Comparison of ENCODE assay signal across 11 cellular contexts in the genomic region with DNA sequence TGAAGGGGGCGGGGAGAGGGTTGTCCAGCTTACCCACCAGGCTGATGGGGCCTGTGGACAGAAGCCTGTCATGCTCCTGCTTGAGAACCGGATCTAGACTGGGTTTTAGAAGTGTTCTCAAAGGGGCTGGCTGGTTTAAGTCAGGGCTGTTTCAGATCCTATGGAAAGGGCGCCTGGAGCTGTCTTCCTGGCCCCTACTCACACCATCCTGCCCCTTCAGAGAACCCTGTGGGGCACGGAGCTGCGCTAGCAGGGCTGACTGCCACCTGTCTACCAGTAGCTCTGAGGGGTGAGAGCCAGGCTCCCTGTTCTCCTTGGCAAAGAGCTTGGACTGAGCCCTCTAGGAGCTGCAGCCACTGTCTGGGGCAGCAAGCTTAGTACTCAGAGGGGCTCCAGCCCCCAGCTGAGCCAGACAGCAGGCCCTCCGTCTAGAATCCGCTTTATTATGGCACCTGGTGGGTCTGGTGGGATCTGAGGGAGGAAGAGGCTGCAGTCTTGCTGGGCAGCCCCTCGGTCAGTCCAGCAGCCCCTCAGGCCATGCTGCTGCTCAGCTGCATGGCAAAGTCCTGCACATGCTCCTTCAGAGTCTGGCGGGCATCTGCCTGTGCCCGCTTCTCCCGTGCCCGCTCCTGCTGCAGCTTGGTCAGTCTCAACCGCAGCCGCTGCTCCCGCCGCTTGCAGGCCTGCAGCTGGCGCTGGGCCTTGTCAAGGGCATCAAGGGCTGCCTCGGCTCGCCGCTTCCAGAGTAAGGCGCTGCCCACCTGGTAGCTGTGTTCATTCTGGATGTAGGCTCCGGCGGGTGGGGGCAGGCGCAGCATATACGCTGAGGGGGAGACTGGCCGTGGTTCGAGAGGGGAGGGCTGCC. TPM values are rescaled to one million over a fixed set of nuclear protein-coding genes. Genes with fewer than 3 reads are reported as not detected.
A peak's percentile ranks its signal among the peaks of the same experiment; 100 is the strongest.
DNase-seq lines count a peak whose midpoint lies in the region; ATAC-seq and TF ChIP-seq lines count a peak whose summit lies in the region.
"Had no signal": no experiment of that assay in that cellular context is flagged by ENCODE, and none has a peak within 500 bp of the region (broad histone marks: within the 10 kb centered on the region; RNA-seq: fewer than 3 reads in every experiment).

No MANE protein-coding gene starts in this region.

- H3K27ac Mint-ChIP-seq in activated T-cell treated with anti-CD3 and anti-CD28 coated beads, Interleukin-2, amount 50 U/mL, for 72 hours = no peak overlapping the region
- no peak overlapping the region for H3K27ac Mint-ChIP-seq in endodermal cell

- no peaks in the 10 kb centered on the region for H4K20me1 ChIP-seq in PC-3 (ENCODE audit: low read length)

- H3K4me1 ChIP-seq in PC-3 (ENCODE audit: insufficient read depth, low read length) (peaks cover 24% of the 10 kb centered on the region), endodermal cell (ENCODE audit: control insufficient read depth, insufficient read depth, low read length) (peaks cover 11% of the 10 kb centered on the region), stomach (peaks cover 36 to 49% (median 45%) of the 10 kb centered on the region in 4 donors), esophagus squamous epithelium (peaks cover 18 to 48% (median 29%) of the 10 kb centered on the region in 3 donors)

- no peaks in the 10 kb centered on the region for H3K9me3 Mint-ChIP-seq in activated T-cell treated with anti-CD3 and anti-CD28 coated beads, Interleukin-2, amount 50 U/mL, for 72 hours
- H3K9me3 Mint-ChIP-seq in endodermal cell = no peaks in the 10 kb centered on the region

- TF ChIP-seq CTCF in PC-3 (conservative IDR thresholded peaks at IDR 0.05; ENCODE audit: low read depth, low read length) (no peak), endodermal cell (conservative IDR thresholded peaks at IDR 0.05) (no peak), stomach (IDR thresholded peaks at IDR 0.05) (no peak), esophagus squamous epithelium (IDR thresholded peaks at IDR 0.05) (no peak)

- no peaks in the 10 kb centered on the region for H3K9me2 ChIP-seq in PC-3 (replicated peaks; ENCODE audit: low read length)

- no peak overlapping the region for H3K27ac ChIP-seq in PC-3 (ENCODE audit: low read length)
- H3K27ac ChIP-seq in endodermal cell (ENCODE audit: low read depth, low read length) = no peak overlapping the region
- H3K27ac ChIP-seq in stomach = peak overlapping the region in 3 of 5 donors; percentile 96 to 99 (median 97)
- peak overlapping the region in 2 of 4 donors; percentile 5 to 100 for H3K27ac ChIP-seq in esophagus squamous epithelium
- H3K27ac ChIP-seq: epithelial cell of prostate had no signal

- ATAC-seq in activated T-cell treated with anti-CD3 and anti-CD28 coated beads, Interleukin-2, amount 50 U/mL, for 72 hours (replicated peaks in 1 of 2) = no peak
- no peak for ATAC-seq in PC-3
- ATAC-seq in GM21526 (IDR thresholded peaks at IDR 0.05; ENCODE audit: low FRiP score, unreplicated experiment) = no peak
- ATAC-seq in GM18520 (IDR thresholded peaks at IDR 0.05; ENCODE audit: unreplicated experiment) = no peak

- H3K4me3 Mint-ChIP-seq in activated T-cell treated with anti-CD3 and anti-CD28 coated beads, Interleukin-2, amount 50 U/mL, for 72 hours = peak overlapping the region; percentile 89 to 99
- H3K4me3 Mint-ChIP-seq in endodermal cell = no peak overlapping the region

- peaks cover 6% of the 10 kb centered on the region; the same call in 1 of the 2 replicates for H3K36me3 ChIP-seq in PC-3 (ENCODE audit: low read depth, low read length)
- no peaks in the 10 kb centered on the region for H3K36me3 ChIP-seq in endodermal cell (ENCODE audit: control insufficient read depth, insufficient read depth, low read length)
- H3K36me3 ChIP-seq in stomach = peaks cover 16 to 59% (median 58%) of the 10 kb centered on the region in 4 donors
- H3K36me3 ChIP-seq in esophagus squamous epithelium = peaks cover 23 to 60% (median 31%) of the 10 kb centered on the region in 3 donors

- 96 to 97% methylated on average over 21 to 27 of the region's 27 CpGs for WGBS in endodermal cell (ENCODE audit: insufficient coverage in 1 of 2, insufficient read length in 1 of 2), 2 experiments
- WGBS in stomach, 5 donors = 90 to 96% (median 90%) methylated on average over 14 to 27 of the region's 27 CpGs
- 69 to 80% methylated on average over 1 to 3 of the region's 27 CpGs for WGBS in esophagus squamous epithelium, 2 donors

- no peaks in the 10 kb centered on the region for H3K9me3 ChIP-seq in PC-3 (ENCODE audit: low read length)
- H3K9me3 ChIP-seq in endodermal cell (ENCODE audit: control insufficient read depth, low read length) = no peaks in the 10 kb centered on the region
- no peaks in the 10 kb centered on the region for H3K9me3 ChIP-seq in stomach
- H3K9me3 ChIP-seq in esophagus squamous epithelium = no peaks in the 10 kb centered on the region

- intact Hi-C loops in PC-3 (cut with micrococcal nuclease) = no loop called here
- intact Hi-C loops in stomach (cut with DNase I; ENCODE audit: low total_unique reads) = no loop called here
- intact Hi-C loops in esophagus squamous epithelium (cut with DNase I) = no loop called here

- H3K4me3 ChIP-seq in PC-3 (ENCODE audit: low read length) (peak overlapping the region; percentile 92; the same call in 1 of the 2 replicates), endodermal cell (ENCODE audit: low read length) (peak overlapping the region; percentile 91), stomach (peak overlapping the region in 2 of 4 donors; percentile 60 to 83), esophagus squamous epithelium (peak overlapping the region in 1 of 4 donors; percentile 93)

- CTCF ChIA-PET in PC-3 (lab: Charles Lee) = interaction anchor here (0.8 kb wide), 1 partner anchor 104 kb away, joined by 3 read pairs; no protein-coding TSS in a partner anchor

- no peaks in the 10 kb centered on the region for H3F3A ChIP-seq in PC-3 (ENCODE audit: low read length, unreplicated experiment)

- H3K36me3 Mint-ChIP-seq in activated T-cell treated with anti-CD3 and anti-CD28 coated beads, Interleukin-2, amount 50 U/mL, for 72 hours (ENCODE audit: insufficient read depth in 2 of 2) = peaks cover 0 to 2% of the 10 kb centered on the region in 2 donors
- H3K36me3 Mint-ChIP-seq in endodermal cell (ENCODE audit: low read depth) = peaks cover 10% of the 10 kb centered on the region

- peaks cover 35% of the 10 kb centered on the region for H3K4me1 Mint-ChIP-seq in activated T-cell treated with anti-CD3 and anti-CD28 coated beads, Interleukin-2, amount 50 U/mL, for 72 hours (ENCODE audit: low read depth)
- peaks cover 12% of the 10 kb centered on the region for H3K4me1 Mint-ChIP-seq in endodermal cell

- DNase-seq in activated T-cell treated with anti-CD3 and anti-CD28 coated beads, Interleukin-2, amount 50 U/mL, for 72 hours = no peak
- DNase-seq in activated T-cell treated with anti-CD3 and anti-CD28 coated beads, Interleukin-2, amount 50 U/mL, for 1 hour = no peak
- DNase-seq in PC-3 (no peak), endodermal cell (no peak), stomach (no peak), esophagus squamous epithelium (lab: John Stamatoyannopoulos, UW) (no peak)
- DNase-seq: amniotic stem cell had no signal

- TF ChIP-seq POLR2A in stomach (IDR thresholded peaks at IDR 0.05) = no peak
- no peak for TF ChIP-seq POLR2A in esophagus squamous epithelium (IDR thresholded peaks at IDR 0.05)

- POLR2A ChIA-PET in PC-3 (lab: Charles Lee; ENCODE audit: unreplicated experiment) = interaction anchor here (0.7 kb wide), 1 partner anchor 45 kb away, joined by 3 read pairs; no protein-coding TSS in a partner anchor

- peaks cover 36% of the 10 kb centered on the region for H3K79me2 ChIP-seq in PC-3 (ENCODE audit: low read length)

- no peaks in the 10 kb centered on the region for H3K27me3 Mint-ChIP-seq in activated T-cell treated with anti-CD3 and anti-CD28 coated beads, Interleukin-2, amount 50 U/mL, for 72 hours (ENCODE audit: low read depth)
- H3K27me3 Mint-ChIP-seq in endodermal cell (ENCODE audit: insufficient read depth) = no peaks in the 10 kb centered on the region

- TF ChIP-seq EP300 in stomach (IDR thresholded peaks at IDR 0.05) = no peak

- H3K9ac ChIP-seq in PC-3 (ENCODE audit: low read length) = no peak overlapping the region
- no peak overlapping the region for H3K9ac ChIP-seq in endodermal cell (ENCODE audit: extremely low read depth, low read length, poor library complexity, severe bottlenecking)

- peak overlapping the region; percentile 100 for H3K4me2 ChIP-seq in PC-3 (ENCODE audit: low read length)

- H3K27me3 ChIP-seq in PC-3 (ENCODE audit: low read length) = no peaks in the 10 kb centered on the region
- H3K27me3 ChIP-seq in endodermal cell (ENCODE audit: control insufficient read depth, insufficient read depth, low read length, poor library complexity, severe bottlenecking) = no peaks in the 10 kb centered on the region
- no peaks in the 10 kb centered on the region for H3K27me3 ChIP-seq in stomach
- H3K27me3 ChIP-seq in esophagus squamous epithelium = no peaks in the 10 kb centered on the region

- BruUV-seq in PC-3 (replicated peaks; lab: Mats Ljungman, UMichigan) = no TSS peak

- no peak overlapping the region for H2AFZ ChIP-seq in PC-3 (ENCODE audit: low read length)

RNA-seq across cellular contexts. Expression of a gene that starts 2.3 kb away (rescaled TPM):
- 10 to 100 TPM; 29.5 to 31.2 TPM for total RNA-seq in activated T-cell treated with anti-CD3 and anti-CD28 coated beads, Interleukin-2, amount 50 U/mL, for 72 hours
- total RNA-seq in PC-3 (2014; rRNA removed) (43.0 and 44.3 TPM in 2 replicates), endodermal cell (10 to 100 TPM; 16.6 to 19.6 TPM), stomach (10 to 100 TPM in 4 of 5 donors, 1 to 10 TPM in 1; 5.8 to 57.2 (median 17.4) TPM), esophagus squamous epithelium (10 to 100 TPM; 13.2 to 38.7 (median 32.0) TPM)
- 21.8 TPM for polyA plus RNA-seq in endodermal cell (2013, experiment 1 of 2)
- 21.4 TPM for polyA plus RNA-seq in endodermal cell (2013, experiment 2 of 2)
- polyA plus RNA-seq in stomach = 10 to 100 TPM; 39.6 to 45.1 (median 44.7) TPM

RNA-seq across cellular contexts. Expression of a gene that starts 15.4 kb away (rescaled TPM):
- total RNA-seq in activated T-cell treated with anti-CD3 and anti-CD28 coated beads, Interleukin-2, amount 50 U/mL, for 72 hours = under 1 TPM; 0.29 to 0.30 TPM
- 1.1 TPM in 1 of 2 replicates, not detected in the other for total RNA-seq in PC-3 (2014; rRNA removed)
- 1 to 10 TPM in 1 of 2 donors, under 1 TPM in 1; 0.73 to 1.9 TPM for total RNA-seq in endodermal cell
- 1.4 TPM for polyA plus RNA-seq in endodermal cell (2013, experiment 1 of 2)
- polyA plus RNA-seq in endodermal cell (2013, experiment 2 of 2) = 1.3 TPM
- under 1 TPM in 1 of 5 donors, not detected in 4; 0.55 TPM for total RNA-seq in stomach
- polyA plus RNA-seq in stomach = under 1 TPM in 2 of 3 donors, not detected in 1; 0.10 to 0.31 TPM
- total RNA-seq in esophagus squamous epithelium = under 1 TPM in 3 of 4 donors, not detected in 1; 0.18 to 0.76 (median 0.50) TPM

RNA-seq across cellular contexts. Expression of a gene that starts 17.5 kb away (rescaled TPM):
- 10 to 100 TPM; 30.6 to 42.8 TPM for total RNA-seq in activated T-cell treated with anti-CD3 and anti-CD28 coated beads, Interleukin-2, amount 50 U/mL, for 72 hours
- total RNA-seq in PC-3 (2014; rRNA removed) (41.0 and 49.3 TPM in 2 replicates), endodermal cell (10 to 100 TPM; 56.5 to 73.2 TPM), stomach (100 to 1,000 TPM in 1 of 5 donors, 10 to 100 TPM in 4; 21.6 to 148 (median 43.5) TPM), esophagus squamous epithelium (10 to 100 TPM; 15.3 to 44.4 (median 25.5) TPM)
- 38.3 TPM for polyA plus RNA-seq in endodermal cell (2013, experiment 1 of 2)
- 33.0 TPM for polyA plus RNA-seq in endodermal cell (2013, experiment 2 of 2)
- 10 to 100 TPM; 13.7 to 33.7 (median 17.7) TPM for polyA plus RNA-seq in stomach

RNA-seq across cellular contexts. Expression of a gene that starts 32.5 kb away (rescaled TPM):
- total RNA-seq in activated T-cell treated with anti-CD3 and anti-CD28 coated beads, Interleukin-2, amount 50 U/mL, for 72 hours = under 1 TPM in 1 of 2 donors, not detected in 1; 0.58 TPM
- total RNA-seq in PC-3 (2014; rRNA removed) (0.98 and 1.5 TPM in 2 replicates), endodermal cell (1 to 10 TPM; 1.8 to 2.7 TPM), stomach (100 to 1,000 TPM in 1 of 5 donors, under 1 TPM in 1, not detected in 3; 0.55 to 157 TPM), esophagus squamous epithelium (1 to 10 TPM in 2 of 4 donors, under 1 TPM in 2; 0.30 to 1.9 (median 0.94) TPM)
- 0.43 TPM for polyA plus RNA-seq in endodermal cell (2013, experiment 1 of 2)
- 0.70 TPM for polyA plus RNA-seq in endodermal cell (2013, experiment 2 of 2)
- 1 to 10 TPM in 2 of 3 donors, under 1 TPM in 1; 0.75 to 4.1 (median 2.1) TPM for polyA plus RNA-seq in stomach

RNA-seq across cellular contexts. Expression of a gene that starts 32.8 kb away (rescaled TPM):
- total RNA-seq in activated T-cell treated with anti-CD3 and anti-CD28 coated beads, Interleukin-2, amount 50 U/mL, for 72 hours = not detected
- not detected in 2 replicates for total RNA-seq in PC-3 (2014; rRNA removed)
- total RNA-seq in endodermal cell = under 1 TPM; 0.33 to 0.49 TPM
- polyA plus RNA-seq in endodermal cell (2013, experiment 1 of 2) = 0.61 TPM
- polyA plus RNA-seq in endodermal cell (2013, experiment 2 of 2) = 0.50 TPM
- total RNA-seq in stomach = under 1 TPM in 1 of 5 donors, not detected in 4; 0.18 TPM
- 1 to 10 TPM in 1 of 3 donors, under 1 TPM in 1, not detected in 1; 0.12 to 1.0 TPM for polyA plus RNA-seq in stomach
- total RNA-seq in esophagus squamous epithelium = 10 to 100 TPM in 1 of 4 donors, 1 to 10 TPM in 3; 2.5 to 11.7 (median 4.5) TPM
- total RNA-seq: M059J had no signal

Comparison
In these comparisons a context has a peak if more than half of its experiments do, and no peak if none do; other contexts are left out.
1. H3K27ac ChIP-seq: peak in stomach (3 of 5); none in PC-3 (single experiment) and endodermal cell (single experiment).